Comparison of ENCODE assay signal across 22 cellular contexts in the genomic region with DNA sequence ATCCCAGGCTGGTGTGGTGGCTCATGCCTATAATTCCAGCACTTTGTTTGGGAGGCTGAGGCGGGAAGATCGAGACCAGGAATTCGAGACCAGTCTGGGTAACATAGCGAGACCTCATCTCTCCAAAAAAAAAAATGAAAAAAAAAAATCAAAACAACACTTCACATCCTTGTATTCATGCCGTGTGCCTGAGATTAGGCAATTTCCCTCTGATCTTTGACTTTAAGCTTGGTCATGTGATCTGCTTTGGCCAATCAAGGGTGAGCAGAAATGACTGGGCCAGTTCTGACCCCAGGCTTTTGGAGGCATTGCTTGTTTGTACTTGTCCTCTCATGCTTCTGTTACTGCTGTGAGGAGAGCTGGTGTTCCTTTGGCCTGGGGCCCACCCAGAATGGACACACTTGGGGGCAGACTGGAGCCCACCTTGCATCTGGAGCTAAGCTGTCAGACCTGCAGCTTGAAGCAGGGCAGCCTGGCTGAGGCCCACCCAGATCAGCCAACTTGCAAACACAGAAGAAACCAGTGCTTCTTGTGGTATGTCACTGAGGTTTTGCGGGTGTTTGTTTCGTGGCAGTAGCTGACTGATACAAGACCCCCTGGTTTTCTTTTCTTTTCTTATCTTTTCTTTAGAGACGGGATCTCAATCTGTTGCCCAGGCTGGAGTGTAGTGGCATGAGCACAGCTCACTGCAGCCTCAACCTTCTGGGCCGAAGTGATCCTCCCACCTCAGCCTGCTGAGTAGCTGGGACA. TPM values are rescaled to one million over a fixed set of nuclear protein-coding genes. Genes with fewer than 3 reads are reported as not detected.
"Had no signal": no experiment of that assay in that cellular context is flagged by ENCODE, and none has a peak within 500 bp of the region (broad histone marks: within the 10 kb centered on the region; RNA-seq: fewer than 3 reads in every experiment).

No MANE protein-coding gene starts in this region.

- H3K27ac ChIP-seq: lower lobe of right lung, parathyroid adenoma, right lobe of liver, thoracic aorta, tibial nerve had no signal

- H3K4me3 ChIP-seq: lower lobe of right lung, mucosa of descending colon, right lobe of liver, thoracic aorta, tibial nerve had no signal

- H3K27ac Mint-ChIP-seq: effector memory CD8-positive, alpha-beta T cell; immature natural killer cell; naive B cell; natural killer cell treated with Interleukin-12 subunit alpha and Interleukin-12 subunit beta and Interleukin-15 and Interleukin-18, amount 100 ng/mL, for 72 hours; progenitor cell of endocrine pancreas; stimulated activated naive B cell treated with anti-CD40 and anti-IgM and Interleukin-4, amounts not matched to agents 10 μg/mL and 1 μg/mL and 100 μg/mL, for 72 hours; stimulated activated naive CD8-positive, alpha-beta T cell treated with anti-CD3 and anti-CD28 coated beads, Interleukin-15, Interleukin-2, amounts not matched to agents 100 ng/mL and 50 ng/mL, for 24 hours had no signal

- H3K36me3 Mint-ChIP-seq: naive B cell; natural killer cell treated with Interleukin-12 subunit alpha and Interleukin-12 subunit beta and Interleukin-15 and Interleukin-18, amount 100 ng/mL, for 72 hours had no signal

- H3K27me3 Mint-ChIP-seq: effector memory CD8-positive, alpha-beta T cell had no signal

- H3K4me1 ChIP-seq: lower lobe of right lung, parathyroid adenoma, right lobe of liver, tibial nerve had no signal

- H3K27me3 ChIP-seq: right lobe of liver had no signal

- ATAC-seq: effector memory CD8-positive, alpha-beta T cell; left ventricle myocardium superior; lower lobe of right lung; mucosa of descending colon; natural killer cell treated with Interleukin-12 subunit alpha and Interleukin-12 subunit beta and Interleukin-15 and Interleukin-18, amount 100 ng/mL, for 72 hours; stimulated activated naive B cell treated with anti-CD40 and anti-IgM and Interleukin-4, amounts not matched to agents 10 μg/mL and 1 μg/mL and 100 μg/mL, for 72 hours had no signal

- FAIRE-seq: frontal cortex, small intestine had no signal

- H3K9ac ChIP-seq: parathyroid adenoma had no signal

- H3K36me3 ChIP-seq: lower lobe of right lung, right lobe of liver, thoracic aorta, tibial nerve had no signal

- H3K9me3 ChIP-seq: mucosa of descending colon, right lobe of liver, thoracic aorta had no signal

- DNase-seq: cortex of kidney; effector memory CD8-positive, alpha-beta T cell; hypothalamus; immature natural killer cell; islet precursor cell; left ventricle myocardium superior; lower lobe of right lung; mucosa of descending colon; naive B cell; right lobe of liver; small intestine; stimulated activated CD4-positive, alpha-beta T cell treated with anti-CD3 and anti-CD28 coated beads, Interleukin-15, amount 100 ng/mL, for 24 hours; stimulated activated CD4-positive, alpha-beta T cell treated with anti-CD3 and anti-CD28 coated beads, Interleukin-2, amount 100 ng/mL, for 48 hours; stimulated activated naive B cell treated with anti-CD40 and anti-IgM and Interleukin-4, amounts not matched to agents 10 μg/mL and 1 μg/mL and 100 μg/mL, for 72 hours had no signal

- H2AFZ ChIP-seq: parathyroid adenoma had no signal

- H3K4me1 Mint-ChIP-seq: immature natural killer cell; naive B cell; neural crest cell; stimulated activated naive B cell treated with anti-CD40 and anti-IgM and Interleukin-4, amounts not matched to agents 10 μg/mL and 1 μg/mL and 100 μg/mL, for 72 hours had no signal

- H3K4me3 Mint-ChIP-seq: effector memory CD8-positive, alpha-beta T cell; immature natural killer cell; naive B cell; natural killer cell treated with Interleukin-12 subunit alpha and Interleukin-12 subunit beta and Interleukin-15 and Interleukin-18, amount 100 ng/mL, for 72 hours; neural crest cell; stimulated activated naive B cell treated with anti-CD40 and anti-IgM and Interleukin-4, amounts not matched to agents 10 μg/mL and 1 μg/mL and 100 μg/mL, for 72 hours; stimulated activated naive CD8-positive, alpha-beta T cell treated with anti-CD3 and anti-CD28 coated beads, Interleukin-15, Interleukin-2, amounts not matched to agents 100 ng/mL and 50 ng/mL, for 24 hours had no signal

RNA-seq across cellular contexts. Expression of gene TBX3, which starts 29.7 kb away (rescaled TPM):
- total RNA-seq: natural killer cell treated with Interleukin-12 subunit alpha and Interleukin-12 subunit beta and Interleukin-15 and Interleukin-18, amount 100 ng/mL, for 72 hours had no signal
- polyA plus RNA-seq: immature natural killer cell had no signal
